19 cellular contexts compared by ENCODE assay signal in the genomic region with DNA sequence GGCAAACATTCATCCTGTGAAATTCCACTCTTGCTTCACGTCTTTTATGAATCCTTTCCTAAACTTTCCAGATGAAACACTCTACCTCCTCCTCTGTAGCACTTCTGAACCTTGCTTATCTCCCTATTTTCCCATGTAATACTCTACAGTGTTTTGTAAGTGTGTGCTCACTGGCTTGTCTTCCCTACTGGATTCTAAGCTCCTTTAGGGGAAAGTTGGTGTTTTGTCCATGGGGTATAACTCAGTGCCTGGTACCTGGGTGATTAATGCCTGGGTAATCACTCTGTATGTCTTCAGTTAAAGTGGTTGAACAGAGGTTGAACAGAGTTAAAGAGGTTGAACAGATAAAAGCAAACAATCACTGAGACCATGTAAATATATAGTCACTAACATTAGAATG.
"Had no signal": no experiment of that assay in that cellular context is flagged by ENCODE, and none has a peak within 500 bp of the region (broad histone marks: within the 10 kb centered on the region; RNA-seq: fewer than 3 reads in every experiment).

No MANE protein-coding gene starts in this region.

- H3K9ac ChIP-seq: parathyroid adenoma had no signal

- DNase-seq: activated CD4-positive, alpha-beta T cell treated with anti-CD3 and anti-CD28 coated beads, Interleukin-2, amount 50 U/mL, for 1 hour; activated T-cell treated with anti-CD3 and anti-CD28 coated beads, Interleukin-2, amount 50 U/mL, for 1 hour; adrenal gland; cortex of kidney; hippocampal formation; kidney glomerular epithelial cell; left ventricle myocardium superior; midbrain; natural killer cell; right lobe of liver; small intestine; testis had no signal

- H3K4me3 ChIP-seq: adrenal gland, right lobe of liver, testis had no signal

- ATAC-seq: activated CD4-positive, CD25-positive, alpha-beta regulatory T cell treated with anti-CD3 and anti-CD28 coated beads, Interleukin-2, amount 50 U/mL, for 24 hours; left ventricle myocardium superior; natural killer cell; right lobe of liver; SK-N-SH treated with all-trans-retinoic acid at 6 μM for 48 hours; stimulated activated memory B cell treated with anti-CD40 and anti-IgM and Interleukin-4, amounts not matched to agents 10 μg/mL and 1 μg/mL and 100 μg/mL, for 72 hours had no signal

- H3K27ac ChIP-seq: epithelial cell of prostate, neutrophil, parathyroid adenoma, right lobe of liver, testis, VCaP had no signal

- H3K36me3 ChIP-seq: adrenal gland, neutrophil, right lobe of liver had no signal

- H3K9me3 ChIP-seq: adrenal gland, neutrophil, right lobe of liver, testis had no signal

- H3K27me3 ChIP-seq: adrenal gland, neutrophil, right lobe of liver, testis had no signal
